22 cellular contexts compared by ENCODE assay signal in the genomic region with DNA sequence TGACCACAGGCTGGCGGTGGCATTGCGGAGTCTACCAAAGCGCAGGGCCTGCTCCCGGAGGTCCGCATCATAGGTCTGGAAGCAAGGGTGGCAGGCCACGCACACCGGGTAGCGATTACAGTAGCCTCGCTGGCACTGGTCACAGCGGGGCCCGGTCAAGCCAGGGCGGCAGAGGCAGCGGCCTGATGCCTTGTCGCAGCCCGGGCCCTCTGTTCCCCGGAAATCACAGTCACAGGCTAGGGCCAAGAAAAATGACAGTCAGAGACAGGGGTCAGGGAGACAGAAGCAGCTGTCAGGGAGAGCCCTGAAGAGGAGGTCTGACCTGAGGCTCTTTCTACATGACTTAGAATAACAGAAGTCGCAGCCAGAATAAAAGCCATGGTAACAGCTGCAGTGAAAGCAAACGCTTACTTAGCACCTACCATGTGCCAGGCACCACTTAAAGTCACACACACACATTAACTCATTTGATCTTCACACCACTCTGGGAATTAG. TPM values are rescaled to one million over a fixed set of nuclear protein-coding genes. Genes with fewer than 3 reads are reported as not detected.
DNase-seq lines count a peak whose midpoint lies in the region; ATAC-seq, FAIRE-seq and TF ChIP-seq lines count a peak whose summit lies in the region.
"Had no signal": no experiment of that assay in that cellular context is flagged by ENCODE, and none has a peak within 500 bp of the region (broad histone marks: within the 10 kb centered on the region; RNA-seq: fewer than 3 reads in every experiment).

No MANE protein-coding gene starts in this region.

- H3K4me1 Mint-ChIP-seq in CD14-positive monocyte, result peaks cover 27% of the 10 kb centered on the region
- H3K4me1 Mint-ChIP-seq: activated naive CD4-positive, alpha-beta T cell treated with anti-CD3 and anti-CD28 coated beads, Interleukin-2, amount 50 U/mL, for 24 hours had no signal

- intact Hi-C loops in CD14-positive monocyte (cut with micrococcal nuclease), result loop anchor here in 1 of 2 donors (5.0 to 10.0 kb wide), 3 partner anchors 49 to 66 kb away; a partner anchor contains a TSS
- intact Hi-C loops in heart right ventricle (cut with DNase I), result loop anchor here in 9 of 10 donors (2.0 to 10.0 kb wide), 11 partner anchors 23 to 121 kb away; no protein-coding TSS in a partner anchor
- intact Hi-C loops in psoas muscle (cut with DNase I), result loop anchor here (2.0 to 5.0 kb wide), 4 partner anchors 23 to 121 kb away; no protein-coding TSS in a partner anchor

- H3K9me3 ChIP-seq in heart right ventricle (no peaks in the 10 kb centered on the region), psoas muscle (no peaks in the 10 kb centered on the region)

- H3K4me3 ChIP-seq in heart right ventricle, result no peak overlapping the region
- peak overlapping the region; percentile 50 for H3K4me3 ChIP-seq in psoas muscle

- no peaks in the 10 kb centered on the region for H3K27me3 ChIP-seq in heart right ventricle
- H3K27me3 ChIP-seq in psoas muscle (ENCODE audit: insufficient read depth in 3 of 3, low read length in 2 of 3), result no peaks in the 10 kb centered on the region

- 72 to 75% methylated on average over 18 of the region's 18 CpGs for WGBS in heart right ventricle, 2 donors
- WGBS in psoas muscle, 3 donors, result 27 to 52% (median 37%) methylated on average over 18 of the region's 18 CpGs

- TF ChIP-seq CTCF in CD14-positive monocyte (IDR thresholded peaks at IDR 0.05), result no peak
- no peak for TF ChIP-seq CTCF in heart right ventricle (IDR thresholded peaks at IDR 0.05)
- no peak for TF ChIP-seq CTCF in psoas muscle (IDR thresholded peaks at IDR 0.05)

- peak in 7 of 8 donors; percentile 3 to 23 (median 17) for ATAC-seq in heart right ventricle
- ATAC-seq in psoas muscle, result peak; percentile 46 to 70 (median 66)
- ATAC-seq in HG02678 (IDR thresholded peaks at IDR 0.05; ENCODE audit: unreplicated experiment), result no peak
- no peak for ATAC-seq in HG03442 (IDR thresholded peaks at IDR 0.05; ENCODE audit: unreplicated experiment)
- ATAC-seq: activated CD8-positive, alpha-beta T cell treated with anti-CD3 and anti-CD28 coated beads for 36 hours; activated T-cell treated with anti-CD3 and anti-CD28 coated beads, Interleukin-2, amount 50 U/mL, for 72 hours; HepG2 had no signal

- H3K27ac Mint-ChIP-seq in CD14-positive monocyte, result peak overlapping the region in 6 of 7 donors; percentile 41 to 93 (median 72)
- H3K27ac Mint-ChIP-seq: activated CD8-positive, alpha-beta T cell treated with anti-CD3 and anti-CD28 coated beads for 36 hours; activated naive CD4-positive, alpha-beta T cell treated with anti-CD3 and anti-CD28 coated beads, Interleukin-2, amount 50 U/mL, for 24 hours; activated T-cell treated with anti-CD3 and anti-CD28 coated beads, Interleukin-2, amount 50 U/mL, for 72 hours; stimulated activated naive CD8-positive, alpha-beta T cell treated with anti-CD3 and anti-CD28 coated beads, Interleukin-15, Interleukin-2, amounts not matched to agents 100 ng/mL and 50 ng/mL, for 24 hours had no signal

- peaks cover 19 to 37% (median 31%) of the 10 kb centered on the region in 3 donors for H3K27me3 Mint-ChIP-seq in CD14-positive monocyte (ENCODE audit: low read depth in 3 of 3)
- H3K27me3 Mint-ChIP-seq: activated naive CD4-positive, alpha-beta T cell treated with anti-CD3 and anti-CD28 coated beads, Interleukin-2, amount 50 U/mL, for 24 hours; stimulated activated naive CD8-positive, alpha-beta T cell treated with anti-CD3 and anti-CD28 coated beads, Interleukin-15, Interleukin-2, amounts not matched to agents 100 ng/mL and 50 ng/mL, for 24 hours had no signal

- no peak overlapping the region for H3K4me3 Mint-ChIP-seq in CD14-positive monocyte
- H3K4me3 Mint-ChIP-seq: activated CD8-positive, alpha-beta T cell treated with anti-CD3 and anti-CD28 coated beads for 36 hours; activated naive CD4-positive, alpha-beta T cell treated with anti-CD3 and anti-CD28 coated beads, Interleukin-2, amount 50 U/mL, for 24 hours; activated T-cell treated with anti-CD3 and anti-CD28 coated beads, Interleukin-2, amount 50 U/mL, for 72 hours; neural crest cell; stimulated activated naive CD8-positive, alpha-beta T cell treated with anti-CD3 and anti-CD28 coated beads, Interleukin-15, Interleukin-2, amounts not matched to agents 100 ng/mL and 50 ng/mL, for 24 hours had no signal

- no peaks in the 10 kb centered on the region for H3K36me3 Mint-ChIP-seq in CD14-positive monocyte
- H3K36me3 Mint-ChIP-seq: activated naive CD4-positive, alpha-beta T cell treated with anti-CD3 and anti-CD28 coated beads, Interleukin-2, amount 50 U/mL, for 24 hours had no signal

- FAIRE-seq in frontal cortex (lab: Jason Lieb, UNC), result no peak
- FAIRE-seq: bronchial epithelial cell, H1, HepG2, islet of Langerhans had no signal

- H3K27ac ChIP-seq in heart right ventricle (peak overlapping the region in 9 of 10 donors; percentile 36 to 82 (median 70)), psoas muscle (peak overlapping the region; percentile 96)
- H3K27ac ChIP-seq: VCaP had no signal

- H3K9me3 Mint-ChIP-seq in CD14-positive monocyte, result peaks cover 0 to 8% (median 4%) of the 10 kb centered on the region in 7 donors
- H3K9me3 Mint-ChIP-seq: activated CD8-positive, alpha-beta T cell treated with anti-CD3 and anti-CD28 coated beads for 36 hours; activated naive CD4-positive, alpha-beta T cell treated with anti-CD3 and anti-CD28 coated beads, Interleukin-2, amount 50 U/mL, for 24 hours; activated T-cell treated with anti-CD3 and anti-CD28 coated beads, Interleukin-2, amount 50 U/mL, for 72 hours; neural crest cell; stimulated activated naive CD8-positive, alpha-beta T cell treated with anti-CD3 and anti-CD28 coated beads, Interleukin-15, Interleukin-2, amounts not matched to agents 100 ng/mL and 50 ng/mL, for 24 hours had no signal

- H3K36me3 ChIP-seq in heart right ventricle, result no peaks in the 10 kb centered on the region
- H3K36me3 ChIP-seq in psoas muscle (ENCODE audit: insufficient read depth in 1 of 2, low read depth in 1 of 2), result no peaks in the 10 kb centered on the region

- no peak for DNase-seq in CD14-positive monocyte (ENCODE audit: low spot score)
- DNase-seq in RPMI8226, result peak; percentile 39
- peak in 1 of 2 donors; percentile 26 for DNase-seq in heart right ventricle
- DNase-seq in psoas muscle, result peak in 1 of 2 donors; percentile 64
- no peak for DNase-seq in NCI-H1930 (lab: John Stamatoyannopoulos, UW)
- no peak for DNase-seq in frontal cortex (ENCODE audit: low spot score in 2 of 2)
- DNase-seq: activated CD8-positive, alpha-beta T cell treated with anti-CD3 and anti-CD28 coated beads for 36 hours; activated T-cell treated with anti-CD3 and anti-CD28 coated beads, Interleukin-2, amount 50 U/mL, for 72 hours; effector CD4-positive, alpha-beta T cell; NCI-H1436 had no signal

- H3K4me1 ChIP-seq in heart right ventricle, result peaks cover 25 to 65% (median 46%) of the 10 kb centered on the region in 9 donors
- H3K4me1 ChIP-seq in psoas muscle, result peaks cover 51% of the 10 kb centered on the region

RNA-seq across cellular contexts. Expression of a gene that starts 26.4 kb away (rescaled TPM):
- polyA plus RNA-seq in CD14-positive monocyte (under 1 TPM; 0.30 to 0.67 TPM), heart right ventricle (1 to 10 TPM; 1.6 to 3.7 TPM), psoas muscle (1 to 10 TPM in 2 of 3 donors, under 1 TPM in 1; 0.98 to 2.6 (median 2.0) TPM)
- total RNA-seq in heart right ventricle (1 to 10 TPM; 2.3 to 6.0 (median 3.8) TPM), psoas muscle (1 to 10 TPM in 3 of 4 donors, under 1 TPM in 1; 0.88 to 2.7 (median 1.8) TPM), frontal cortex (0.82 TPM)
- total RNA-seq: neural crest cell had no signal

RNA-seq across cellular contexts. Expression of a gene that starts 42.3 kb away (rescaled TPM):
- polyA plus RNA-seq in CD14-positive monocyte, result not detected
- under 1 TPM in 3 of 10 donors, not detected in 7; 0.11 to 0.71 (median 0.21) TPM for total RNA-seq in heart right ventricle
- polyA plus RNA-seq in heart right ventricle, result not detected
- under 1 TPM in 2 of 4 donors, not detected in 2; 0.42 to 0.50 TPM for total RNA-seq in psoas muscle
- polyA plus RNA-seq in psoas muscle, result 1 to 10 TPM in 1 of 3 donors, under 1 TPM in 1, not detected in 1; 0.04 to 1.4 TPM
- total RNA-seq in frontal cortex, result 2.4 TPM
- total RNA-seq: activated CD8-positive, alpha-beta T cell treated with anti-CD3 and anti-CD28 coated beads for 36 hours; bronchial epithelial cell; HepG2; mesenteric fat pad; T-helper 1 cell treated with Interleukin-12 subunit alpha and Interleukin-12 subunit beta and Interleukin-4 antibody, amounts not matched to agents 30 ng/mL and 1 ng/mL, for 36 hours had no signal
- polyA plus RNA-seq: HepG2 had no signal

RNA-seq across cellular contexts. Expression of a gene that starts 49.4 kb away (rescaled TPM):
- 100 to 1,000 TPM; 176 to 373 TPM for polyA plus RNA-seq in CD14-positive monocyte
- total RNA-seq in heart right ventricle, result 100 to 1,000 TPM in 7 of 10 donors, 10 to 100 TPM in 3; 75.3 to 491 (median 131) TPM
- polyA plus RNA-seq in heart right ventricle, result 100 to 1,000 TPM in 1 of 2 donors, 10 to 100 TPM in 1; 90.0 to 223 TPM
- 100 to 1,000 TPM in 2 of 4 donors, 10 to 100 TPM in 2; 50.0 to 468 (median 92.8) TPM for total RNA-seq in psoas muscle
- 100 to 1,000 TPM in 1 of 3 donors, 10 to 100 TPM in 2; 49.9 to 561 (median 89.0) TPM for polyA plus RNA-seq in psoas muscle
- total RNA-seq in frontal cortex, result 1.6 TPM
- total RNA-seq: HepG2 had no signal
- polyA plus RNA-seq: HepG2 had no signal

Comparison
In these comparisons a context has a peak if more than half of its experiments do, and no peak if none do; other contexts are left out.
1. ATAC-seq: peak in heart right ventricle (7 of 8) and psoas muscle (4 of 4); none in HG02678 (single experiment) and HG03442 (single experiment).
2. RNA of a gene that starts 49.4 kb away (total RNA-seq): 75.3 to 491 TPM in heart right ventricle and 50.0 to 468 TPM in psoas muscle; 1.6 TPM in frontal cortex (single experiment); every median in the first group is over 10 times any median in the second.